Comparison of ENCODE assay signal across 20 cellular contexts in the genomic region with DNA sequence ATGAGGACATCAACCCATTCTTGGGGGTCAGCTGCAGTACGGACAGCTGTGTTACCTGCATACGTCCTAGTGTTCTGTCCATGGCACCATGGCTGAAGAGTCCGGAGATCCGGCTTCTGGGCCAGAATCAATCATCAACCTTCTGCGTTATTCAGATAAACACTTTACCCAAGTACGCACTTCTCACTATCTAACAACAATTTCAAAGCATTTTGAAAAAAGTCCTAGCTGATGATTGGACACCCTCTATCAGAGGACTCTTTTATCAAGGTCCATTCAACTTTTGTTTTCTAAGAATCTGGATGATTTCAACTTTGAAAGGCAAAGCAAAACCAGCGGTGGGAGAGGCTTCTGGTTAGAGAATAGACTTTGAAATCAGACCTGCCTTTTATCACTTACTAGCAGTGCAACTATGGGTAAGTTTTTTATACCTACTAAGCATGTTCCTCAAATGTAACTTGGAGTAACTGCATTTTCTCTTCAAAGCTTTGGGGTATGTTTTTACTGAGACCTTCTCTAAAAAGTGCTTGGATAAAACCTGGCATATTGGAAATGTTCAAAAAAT.
"Had no signal": no experiment of that assay in that cellular context is flagged by ENCODE, and none has a peak within 500 bp of the region (broad histone marks: within the 10 kb centered on the region; RNA-seq: fewer than 3 reads in every experiment).

No MANE protein-coding gene starts in this region.

- H3K4me2 ChIP-seq: KMS-11 had no signal

- H3K27ac ChIP-seq: KMS-11, RWPE1 had no signal

- ATAC-seq: Panc1, PC-3, SK-N-SH treated with all-trans-retinoic acid at 6 μM for 48 hours had no signal

- H3K9ac ChIP-seq: KMS-11 had no signal

- DNase-seq: Kasumi-1, MM.1S, NCI-H1092 treated with DMSO at 0.1 percent for 48 hours, NCI-H1436, NCI-H187, NCI-H2029, NCI-H2081 treated with DMSO at 0.1 percent for 48 hours, NCI-H2171, NCI-H226, NCI-H446, NCI-H510A, NCI-H524 treated with DMSO at 0.1 percent for 48 hours, NCI-H69, NCI-H774, PC-3, SHP77 had no signal
